Comparison of ENCODE assay signal across 24 cellular contexts in the genomic region with DNA sequence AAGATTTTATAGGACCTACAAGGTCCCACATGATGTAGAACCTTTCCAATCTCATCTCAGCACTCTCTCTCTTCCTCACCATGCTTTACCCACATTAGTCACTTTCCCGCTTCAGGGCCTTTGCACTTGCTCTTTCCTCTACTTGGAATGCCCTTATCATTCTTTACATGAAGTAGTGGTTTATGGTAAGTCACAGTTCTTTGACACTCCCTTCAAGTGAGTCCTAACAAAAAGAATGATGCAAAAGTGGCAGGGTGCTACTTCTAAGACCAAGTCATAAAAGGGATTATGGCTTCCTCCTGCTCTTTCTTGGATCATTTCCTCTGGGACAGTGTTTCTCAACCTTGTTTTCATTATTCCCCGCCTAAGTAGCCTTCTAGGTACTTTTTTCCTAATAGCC. TPM values are rescaled to one million over a fixed set of nuclear protein-coding genes. Genes with fewer than 3 reads are reported as not detected.
DNase-seq lines count a peak whose midpoint lies in the region; ATAC-seq and TF ChIP-seq lines count a peak whose summit lies in the region.
"Had no signal": no experiment of that assay in that cellular context is flagged by ENCODE, and none has a peak within 500 bp of the region (broad histone marks: within the 10 kb centered on the region; RNA-seq: fewer than 3 reads in every experiment).

No MANE protein-coding gene starts in this region.

- H3K27me3 Mint-ChIP-seq in natural killer cell (ENCODE audit: low read depth in 2 of 2): no peaks in the 10 kb centered on the region
- H3K27me3 Mint-ChIP-seq in natural killer cell treated with Interleukin-12 subunit alpha and Interleukin-12 subunit beta and Interleukin-15 and Interleukin-18, amount 100 ng/mL, for 72 hours: no peaks in the 10 kb centered on the region
- H3K27me3 Mint-ChIP-seq: activated naive CD8-positive, alpha-beta T cell treated with anti-CD3 and anti-CD28 coated beads, Interleukin-2, amount 10 ng/mL, durations not matched to agents 7 days and 5 days; B cell; progenitor cell of endocrine pancreas had no signal

- H3K36me3 Mint-ChIP-seq in natural killer cell: no peaks in the 10 kb centered on the region
- H3K36me3 Mint-ChIP-seq in natural killer cell treated with Interleukin-12 subunit alpha and Interleukin-12 subunit beta and Interleukin-15 and Interleukin-18, amount 100 ng/mL, for 72 hours: peaks cover 6% of the 10 kb centered on the region

- H3K4me1 Mint-ChIP-seq in natural killer cell: peaks cover 57 to 61% of the 10 kb centered on the region in 2 donors
- H3K4me1 Mint-ChIP-seq in natural killer cell treated with Interleukin-12 subunit alpha and Interleukin-12 subunit beta and Interleukin-15 and Interleukin-18, amount 100 ng/mL, for 72 hours (ENCODE audit: low read depth in 2 of 2): peaks cover 31 to 32% of the 10 kb centered on the region in 2 donors
- H3K4me1 Mint-ChIP-seq: activated naive CD8-positive, alpha-beta T cell treated with anti-CD3 and anti-CD28 coated beads, Interleukin-2, amount 10 ng/mL, durations not matched to agents 7 days and 5 days had no signal

- peak overlapping the region; percentile 6 to 25 for H3K27ac Mint-ChIP-seq in natural killer cell
- H3K27ac Mint-ChIP-seq in natural killer cell treated with Interleukin-12 subunit alpha and Interleukin-12 subunit beta and Interleukin-15 and Interleukin-18, amount 100 ng/mL, for 72 hours: no peak overlapping the region
- H3K27ac Mint-ChIP-seq: activated naive CD8-positive, alpha-beta T cell treated with anti-CD3 and anti-CD28 coated beads, Interleukin-2, amount 10 ng/mL, durations not matched to agents 7 days and 5 days; activated T-helper 2 cell treated with anti-CD3 and anti-CD28 coated beads, Interferon-gamma antibody, Interleukin-2, Interleukin-4, amounts not matched to agents 10 μg/mL and 5 μg/mL and 100 μg/mL, durations not matched to agents 14 hours and 24 hours and 36 hours; B cell; progenitor cell of endocrine pancreas had no signal

- TF ChIP-seq CTCF in natural killer cell (IDR thresholded peaks at IDR 0.05) (no peak), fibroblast of mammary gland (conservative IDR thresholded peaks at IDR 0.05; ENCODE audit: control insufficient read depth, insufficient read depth, low read depth, low read length) (no peak)

- intact Hi-C loops in natural killer cell (cut with micrococcal nuclease): no loop called here

- ATAC-seq in natural killer cell: no peak
- ATAC-seq in natural killer cell treated with Interleukin-12 subunit alpha and Interleukin-12 subunit beta and Interleukin-15 and Interleukin-18, amount 100 ng/mL, for 72 hours: no peak
- ATAC-seq: A549, lower lobe of right lung, upper lobe of right lung had no signal

- H3K9me3 Mint-ChIP-seq in natural killer cell: no peaks in the 10 kb centered on the region
- H3K9me3 Mint-ChIP-seq in natural killer cell treated with Interleukin-12 subunit alpha and Interleukin-12 subunit beta and Interleukin-15 and Interleukin-18, amount 100 ng/mL, for 72 hours: no peaks in the 10 kb centered on the region
- H3K9me3 Mint-ChIP-seq: activated naive CD8-positive, alpha-beta T cell treated with anti-CD3 and anti-CD28 coated beads, Interleukin-2, amount 10 ng/mL, durations not matched to agents 7 days and 5 days; activated T-helper 2 cell treated with anti-CD3 and anti-CD28 coated beads, Interferon-gamma antibody, Interleukin-2, Interleukin-4, amounts not matched to agents 10 μg/mL and 5 μg/mL and 100 μg/mL, durations not matched to agents 14 hours and 24 hours and 36 hours had no signal

- no peak overlapping the region for H3K4me3 Mint-ChIP-seq in natural killer cell
- no peak overlapping the region for H3K4me3 Mint-ChIP-seq in natural killer cell treated with Interleukin-12 subunit alpha and Interleukin-12 subunit beta and Interleukin-15 and Interleukin-18, amount 100 ng/mL, for 72 hours
- H3K4me3 Mint-ChIP-seq: activated naive CD8-positive, alpha-beta T cell treated with anti-CD3 and anti-CD28 coated beads, Interleukin-2, amount 10 ng/mL, durations not matched to agents 7 days and 5 days; B cell had no signal

- DNase-seq in natural killer cell (no peak), amniotic epithelial cell (ENCODE audit: low read depth) (peak; percentile 54), fibroblast of mammary gland (ENCODE audit: low read depth) (peak; percentile 65), NK-92 (lab: John Stamatoyannopoulos, UW; ENCODE audit: unreplicated experiment) (no peak), NCI-H524 treated with DMSO at 0.1 percent for 48 hours (lab: John Stamatoyannopoulos, UW) (no peak), NCI-H2107 treated with DMSO at 0.1 percent for 48 hours (lab: John Stamatoyannopoulos, UW; ENCODE audit: unreplicated experiment) (no peak)
- no peak for DNase-seq in natural killer cell treated with Interleukin-12 subunit alpha and Interleukin-12 subunit beta and Interleukin-15 and Interleukin-18, amount 100 ng/mL, for 72 hours (ENCODE audit: low spot score)
- DNase-seq in activated CD4-positive, CD25-positive, alpha-beta regulatory T cell treated with anti-CD3 and anti-CD28 coated beads, Interleukin-2, amount 50 U/mL, for 72 hours: no peak
- DNase-seq: activated naive CD8-positive, alpha-beta T cell treated with anti-CD3 and anti-CD28 coated beads, Interleukin-2, amount 10 ng/mL, durations not matched to agents 7 days and 5 days; DMS79 treated with DMSO at 0.1 percent for 48 hours; effector CD4-positive, alpha-beta T cell; Kasumi-1; lower lobe of right lung; NCI-H1694; NCI-H526; RPMI8226; stimulated activated CD8-positive, alpha-beta memory T cell treated with anti-CD3 and anti-CD28 coated beads, Interleukin-4, amount 100 ng/mL, for 48 hours; T-helper 2 cell; upper lobe of right lung had no signal

- H3K4me3 ChIP-seq in fibroblast of mammary gland (ENCODE audit: control insufficient read depth, low read depth, low read length): no peak overlapping the region
- H3K4me3 ChIP-seq: A549, lower lobe of right lung, upper lobe of right lung had no signal

RNA-seq across cellular contexts. Expression of a gene that starts 13.1 kb away (rescaled TPM):
- 10 to 100 TPM; 46.6 to 72.0 (median 63.2) TPM for total RNA-seq in natural killer cell
- 10 to 100 TPM; 43.7 to 89.2 TPM for total RNA-seq in natural killer cell treated with Interleukin-12 subunit alpha and Interleukin-12 subunit beta and Interleukin-15 and Interleukin-18, amount 100 ng/mL, for 72 hours

RNA-seq across cellular contexts. Expression of a gene that starts 26.1 kb away (rescaled TPM):
- 10 to 100 TPM; 24.9 to 27.3 (median 25.5) TPM for total RNA-seq in natural killer cell
- total RNA-seq in natural killer cell treated with Interleukin-12 subunit alpha and Interleukin-12 subunit beta and Interleukin-15 and Interleukin-18, amount 100 ng/mL, for 72 hours: 10 to 100 TPM; 24.1 to 34.9 TPM

RNA-seq across cellular contexts. Expression of a gene that starts 32.4 kb away (rescaled TPM):
- 1 to 10 TPM; 3.7 to 9.9 (median 9.2) TPM for total RNA-seq in natural killer cell
- 10 to 100 TPM; 18.8 to 21.7 TPM for total RNA-seq in natural killer cell treated with Interleukin-12 subunit alpha and Interleukin-12 subunit beta and Interleukin-15 and Interleukin-18, amount 100 ng/mL, for 72 hours
- total RNA-seq: SK-MEL-5 had no signal

Comparison
In these comparisons a context has a peak if more than half of its experiments do, and no peak if none do; other contexts are left out.
1. H3K27ac Mint-ChIP-seq: peak in natural killer cell (2 of 2); none in natural killer cell treated with Interleukin-12 subunit alpha and Interleukin-12 subunit beta and Interleukin-15 and Interleukin-18, amount 100 ng/mL, for 72 hours (0 of 2).
2. DNase-seq: peak in amniotic epithelial cell (single experiment) and fibroblast of mammary gland (single experiment); none in natural killer cell (single experiment), natural killer cell treated with Interleukin-12 subunit alpha and Interleukin-12 subunit beta and Interleukin-15 and Interleukin-18, amount 100 ng/mL, for 72 hours (single experiment), NK-92 (single experiment), NCI-H524 treated with DMSO at 0.1 percent for 48 hours (single experiment), NCI-H2107 treated with DMSO at 0.1 percent for 48 hours (single experiment) and activated CD4-positive, CD25-positive, alpha-beta regulatory T cell treated with anti-CD3 and anti-CD28 coated beads, Interleukin-2, amount 50 U/mL, for 72 hours (single experiment).